In the genomic region with DNA sequence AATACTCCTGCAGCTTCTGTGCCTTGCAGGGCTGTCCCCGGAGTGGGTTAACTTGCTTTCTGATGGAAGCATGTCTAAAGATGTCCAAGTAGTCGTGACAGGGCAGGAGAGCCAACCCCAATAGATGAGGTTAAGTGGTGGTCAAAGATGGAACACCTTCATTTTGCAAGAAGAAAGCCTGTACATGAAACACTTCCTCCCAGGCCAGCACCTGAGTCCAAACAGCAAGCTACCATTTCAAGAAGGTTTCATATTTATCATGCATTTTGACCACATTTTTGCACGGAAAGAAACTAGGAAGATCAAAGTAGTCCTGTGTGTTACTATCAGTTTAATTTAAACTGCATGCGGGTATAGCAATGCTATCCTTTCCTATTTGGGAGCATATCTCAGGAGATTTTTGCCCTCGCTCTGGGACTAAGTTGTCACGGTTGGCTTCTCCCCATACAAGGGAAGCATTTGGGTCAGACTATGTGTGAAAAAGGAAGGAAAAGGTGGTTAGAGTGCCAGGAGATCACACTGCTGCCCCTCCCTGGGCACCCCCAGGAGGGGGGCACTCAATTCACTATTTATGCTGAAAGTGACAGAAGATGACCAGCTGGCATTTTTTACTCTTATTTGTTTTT, we compare ENCODE assay signal across 8 cellular contexts.
DNase-seq lines count a peak whose midpoint lies in the region; ATAC-seq, FAIRE-seq and TF ChIP-seq lines count a peak whose summit lies in the region.

No MANE protein-coding gene starts in this region.

- H3K9me2 ChIP-seq in OCI-LY1 (ENCODE audit: low read depth, low read length), result no peaks in the 10 kb centered on the region

- H4K20me1 ChIP-seq in OCI-LY1 (ENCODE audit: insufficient read depth, low read length), result no peaks in the 10 kb centered on the region

- H3K9me3 ChIP-seq in OCI-LY1 (ENCODE audit: low read length) (no peaks in the 10 kb centered on the region), kidney (ENCODE audit: control insufficient read depth in 1 of 2, low read length in 2 of 2) (no peaks in the 10 kb centered on the region)

- H3K27ac ChIP-seq in OCI-LY1 (ENCODE audit: low read depth, low read length, poor library complexity, severe bottlenecking) (peak overlapping the region; percentile 24), kidney (ENCODE audit: low read depth in 2 of 2, low read length in 2 of 2) (no peak overlapping the region)

- intact Hi-C loops in kidney (cut with DNase I), result no loop called here

- H3K4me2 ChIP-seq in OCI-LY1 (ENCODE audit: low read length), result peak overlapping the region; percentile 64

- TF ChIP-seq CTCF in GM12875 (IDR thresholded peaks at IDR 0.05; ENCODE audit: borderline replicate concordance, insufficient read depth, low read depth, low read length) (no peak), OCI-LY1 (IDR thresholded peaks at IDR 0.05; ENCODE audit: low read length) (no peak), kidney (IDR thresholded peaks at IDR 0.05; ENCODE audit: borderline replicate concordance, extremely low read depth, insufficient read depth) (no peak)

- DNase-seq in kidney (no peak), Ammon's horn (ENCODE audit: low spot score) (no peak), H54 (ENCODE audit: insufficient read length, low spot score) (no peak), epidermal melanocyte (ENCODE audit: insufficient read length, low spot score) (no peak)

- H3K27me3 ChIP-seq in OCI-LY1 (ENCODE audit: insufficient read depth, low read length), result no peaks in the 10 kb centered on the region

- H3K36me3 ChIP-seq in OCI-LY1 (ENCODE audit: insufficient read depth, low read length) (no peaks in the 10 kb centered on the region), kidney (ENCODE audit: control insufficient read depth in 1 of 2, insufficient read depth in 2 of 2, low read length in 2 of 2) (no peaks in the 10 kb centered on the region)

- FAIRE-seq in kidney (lab: Jason Lieb, UNC), result no peak
- no peak for FAIRE-seq in H54 (lab: Jason Lieb, UNC)

- H3K4me3 ChIP-seq in GM12875 (ENCODE audit: low read depth, low read length) (peak overlapping the region; percentile 22), OCI-LY1 (ENCODE audit: low read depth, low read length, poor library complexity, severe bottlenecking) (peak overlapping the region; percentile 48), kidney (ENCODE audit: low read length in 2 of 2) (peak overlapping the region; percentile 53 to 66)

- ATAC-seq in GM21576 (IDR thresholded peaks at IDR 0.05; ENCODE audit: unreplicated experiment), result peak; percentile 43
- ATAC-seq in HG02571 (IDR thresholded peaks at IDR 0.05; ENCODE audit: unreplicated experiment), result no peak

- no peaks in the 10 kb centered on the region for H3F3A ChIP-seq in OCI-LY1 (ENCODE audit: insufficient read depth, low read length)

- peak overlapping the region; percentile 33 for H3K9ac ChIP-seq in OCI-LY1 (ENCODE audit: low read length)
- no peak overlapping the region for H3K9ac ChIP-seq in kidney (ENCODE audit: low read length in 2 of 2)

- no peaks in the 10 kb centered on the region for H3K79me2 ChIP-seq in OCI-LY1 (ENCODE audit: insufficient read depth, low read length)

- peaks cover 18% of the 10 kb centered on the region for H3K4me1 ChIP-seq in OCI-LY1 (ENCODE audit: insufficient read depth, low read length, severe bottlenecking)
- peaks cover 0 to 3% of the 10 kb centered on the region in 2 donors for H3K4me1 ChIP-seq in kidney (ENCODE audit: control insufficient read depth in 1 of 2, insufficient read depth in 1 of 2, low read depth in 1 of 2, low read length in 2 of 2)

- H2AFZ ChIP-seq in OCI-LY1 (ENCODE audit: low read length), result no peak overlapping the region

- TF ChIP-seq POLR2A in H54 (IDR thresholded peaks at IDR 0.05; ENCODE audit: low read depth, low read length), result no peak
